Comparison of ENCODE assay signal across 16 cellular contexts in genomic region chr5:26009742-26010141, GRCh38.
DNase-seq lines count a peak whose midpoint lies in the region; ATAC-seq, FAIRE-seq and TF ChIP-seq lines count a peak whose summit lies in the region.
"Had no signal": no experiment of that assay in that cellular context is flagged by ENCODE, and none has a peak within 500 bp of the region (broad histone marks: within the 10 kb centered on the region; RNA-seq: fewer than 3 reads in every experiment).

No MANE protein-coding gene starts in this region.

- H3K27me3 Mint-ChIP-seq in HFFc6 (ENCODE audit: insufficient read depth) = no peaks in the 10 kb centered on the region
- H3K27me3 Mint-ChIP-seq: central memory CD8-positive, alpha-beta T cell; natural killer cell treated with Interleukin-12 subunit alpha and Interleukin-12 subunit beta and Interleukin-15 and Interleukin-18, amount 100 ng/mL, for 72 hours had no signal

- no peaks in the 10 kb centered on the region for H3K36me3 Mint-ChIP-seq in HFFc6 (ENCODE audit: low read depth)

- H3K4me3 Mint-ChIP-seq in HFFc6 = no peak overlapping the region
- H3K4me3 Mint-ChIP-seq: activated CD8-positive, alpha-beta T cell treated with anti-CD3 and anti-CD28 coated beads, Interleukin-2, amount 10 ng/mL, durations not matched to agents 7 days and 5 days; central memory CD8-positive, alpha-beta T cell; natural killer cell treated with Interleukin-12 subunit alpha and Interleukin-12 subunit beta and Interleukin-15 and Interleukin-18, amount 100 ng/mL, for 72 hours had no signal

- ATAC-seq in HG02970 (IDR thresholded peaks at IDR 0.05; ENCODE audit: low FRiP score, unreplicated experiment) = no peak
- ATAC-seq in HG03432 (IDR thresholded peaks at IDR 0.05; ENCODE audit: unreplicated experiment) = no peak
- ATAC-seq: activated CD8-positive, alpha-beta T cell treated with anti-CD3 and anti-CD28 coated beads, Interleukin-2, amount 10 ng/mL, durations not matched to agents 7 days and 5 days; natural killer cell treated with Interleukin-12 subunit alpha and Interleukin-12 subunit beta and Interleukin-15 and Interleukin-18, amount 100 ng/mL, for 72 hours had no signal

- H3K9me3 Mint-ChIP-seq in HFFc6 = peaks cover 30% of the 10 kb centered on the region

- no peak for TF ChIP-seq CTCF in HFFc6 (IDR thresholded peaks at IDR 0.05)

- H3K27ac Mint-ChIP-seq in HFFc6 = no peak overlapping the region
- H3K27ac Mint-ChIP-seq: activated CD8-positive, alpha-beta T cell treated with anti-CD3 and anti-CD28 coated beads, Interleukin-2, amount 10 ng/mL, durations not matched to agents 7 days and 5 days; natural killer cell treated with Interleukin-12 subunit alpha and Interleukin-12 subunit beta and Interleukin-15 and Interleukin-18, amount 100 ng/mL, for 72 hours had no signal

- FAIRE-seq in urothelium cell line (lab: Jason Lieb, UNC) = peak; percentile 81

- H3K4me1 Mint-ChIP-seq in HFFc6 (ENCODE audit: low read depth) = no peaks in the 10 kb centered on the region
- H3K4me1 Mint-ChIP-seq: central memory CD8-positive, alpha-beta T cell had no signal

- DNase-seq in NCI-H748 (lab: John Stamatoyannopoulos, UW; ENCODE audit: unreplicated experiment) (peak; percentile 54), NCI-H748 treated with DMSO at 0.1 percent for 48 hours (lab: John Stamatoyannopoulos, UW) (no peak), SW480 (ENCODE audit: low spot score) (peak; percentile 2), iPS-NIHi11 (ENCODE audit: low spot score) (peak; percentile 8), urothelium cell line (ENCODE audit: low spot score) (peak; percentile 46), HFFc6 (no peak)
- DNase-seq: ACHN; activated CD8-positive, alpha-beta T cell treated with anti-CD3 and anti-CD28 coated beads, Interleukin-2, amount 10 ng/mL, durations not matched to agents 7 days and 5 days; activated naive CD4-positive, alpha-beta T cell treated with anti-CD3 and anti-CD28 coated beads, Interleukin-2, amount 50 U/mL, for 16 hours; GOT3; NCI-H187; transverse colon had no signal

Comparison
In these comparisons a context has a peak if more than half of its experiments do, and no peak if none do; other contexts are left out.
1. DNase-seq: peak in NCI-H748 (single experiment), SW480 (single experiment), iPS-NIHi11 (single experiment) and urothelium cell line (single experiment); none in NCI-H748 treated with DMSO at 0.1 percent for 48 hours (single experiment) and HFFc6 (single experiment).